In the genomic region with DNA sequence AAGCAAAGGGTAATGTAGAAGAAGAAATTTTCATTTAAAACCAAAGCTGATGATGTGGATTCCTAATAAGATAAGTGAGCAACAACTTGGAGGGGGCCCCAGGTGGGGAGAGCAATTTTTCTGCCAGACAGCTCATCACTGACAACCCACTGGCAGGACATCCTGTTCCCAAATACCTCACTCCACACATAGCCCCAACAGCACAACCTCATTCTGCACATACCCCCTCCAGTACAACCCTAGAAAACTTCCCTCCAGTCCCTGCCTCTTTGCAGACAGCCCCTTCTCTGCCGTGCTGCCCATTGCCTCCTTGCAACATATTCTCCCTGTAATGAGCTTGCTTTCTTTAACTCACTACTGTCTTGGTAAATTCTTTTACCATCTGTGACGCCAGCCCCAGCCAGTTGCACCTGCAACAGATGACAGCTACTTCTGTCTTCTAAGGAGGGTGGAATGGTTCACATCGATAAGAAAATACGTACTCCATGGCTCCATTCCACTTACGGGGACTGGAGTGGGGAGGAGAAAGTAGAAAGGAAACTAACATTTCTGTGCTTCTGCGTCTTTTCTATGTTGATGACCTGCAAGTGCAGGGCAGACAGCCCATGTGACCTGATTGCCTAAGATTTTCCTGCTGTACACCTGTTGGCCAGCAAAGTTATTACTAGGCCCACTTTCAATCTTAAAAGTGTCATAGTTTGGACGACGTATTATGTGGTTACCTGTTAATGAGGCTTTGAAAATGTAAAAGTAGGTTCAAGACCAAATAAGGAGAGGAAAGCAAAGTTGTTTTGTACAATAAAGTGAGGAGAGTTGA, we compare ENCODE assay signal across 15 cellular contexts. TPM values are rescaled to one million over a fixed set of nuclear protein-coding genes. Genes with fewer than 3 reads are reported as not detected.
DNase-seq lines count a peak whose midpoint lies in the region; ATAC-seq and TF ChIP-seq lines count a peak whose summit lies in the region.
"Had no signal": no experiment of that assay in that cellular context is flagged by ENCODE, and none has a peak within 500 bp of the region (broad histone marks: within the 10 kb centered on the region; RNA-seq: fewer than 3 reads in every experiment).

No MANE protein-coding gene starts in this region.

- no peaks in the 10 kb centered on the region for H3K36me3 ChIP-seq in ovary

- no peak overlapping the region for H3K4me3 ChIP-seq in ovary

- H3K27ac Mint-ChIP-seq in Calu3 (ENCODE audit: unreplicated experiment) (peak overlapping the region; percentile 91), naive B cell (peak overlapping the region; percentile 65 to 99 (median 95))
- peak overlapping the region; percentile 9 for H3K27ac Mint-ChIP-seq in activated naive CD8-positive, alpha-beta T cell treated with anti-CD3 and anti-CD28 coated beads for 36 hours
- H3K27ac Mint-ChIP-seq: activated T-helper 1 cell treated with anti-CD3 and anti-CD28 coated beads, Interleukin-12 subunit alpha, Interleukin-12 subunit beta, Interleukin-2, Interleukin-4 antibody, amounts not matched to agents 30 ng/mL and 10 ng/mL and 1 ng/mL, durations not matched to agents 14 hours and 24 hours and 36 hours; type B pancreatic cell had no signal

- H3K9me3 ChIP-seq in ovary: no peaks in the 10 kb centered on the region

- TF ChIP-seq POLR2A in ovary (IDR thresholded peaks at IDR 0.05): no peak

- no peak for TF ChIP-seq CTCF in Calu3 (IDR thresholded peaks at IDR 0.05; ENCODE audit: unreplicated experiment)
- no peak for TF ChIP-seq CTCF in ovary (IDR thresholded peaks at IDR 0.05)

- H3K27me3 Mint-ChIP-seq in Calu3 (ENCODE audit: unreplicated experiment): no peaks in the 10 kb centered on the region
- H3K27me3 Mint-ChIP-seq in activated naive CD8-positive, alpha-beta T cell treated with anti-CD3 and anti-CD28 coated beads for 36 hours: peaks cover 18% of the 10 kb centered on the region
- H3K27me3 Mint-ChIP-seq in naive B cell: no peaks in the 10 kb centered on the region

- H3K9me3 Mint-ChIP-seq in Calu3 (ENCODE audit: low read depth, unreplicated experiment) (no peaks in the 10 kb centered on the region), naive B cell (peaks cover 0 to 4% (median 2%) of the 10 kb centered on the region in 7 donors)
- H3K9me3 Mint-ChIP-seq in activated naive CD8-positive, alpha-beta T cell treated with anti-CD3 and anti-CD28 coated beads for 36 hours: peaks cover 2% of the 10 kb centered on the region
- H3K9me3 Mint-ChIP-seq: type B pancreatic cell had no signal

- intact Hi-C loops in Calu3 (cut with micrococcal nuclease; ENCODE audit: unreplicated experiment) (no loop called here), ovary (cut with DNase I) (no loop called here)

- peaks cover 95% of the 10 kb centered on the region for H3K36me3 Mint-ChIP-seq in Calu3 (ENCODE audit: insufficient read depth, unreplicated experiment)
- H3K36me3 Mint-ChIP-seq in activated naive CD8-positive, alpha-beta T cell treated with anti-CD3 and anti-CD28 coated beads for 36 hours: no peaks in the 10 kb centered on the region
- peaks cover 5 to 6% of the 10 kb centered on the region in 2 donors for H3K36me3 Mint-ChIP-seq in naive B cell
- H3K36me3 Mint-ChIP-seq: type B pancreatic cell had no signal

- DNase-seq in Calu3: no peak
- no peak for DNase-seq in activated naive CD8-positive, alpha-beta T cell treated with anti-CD3 and anti-CD28 coated beads for 36 hours
- peak; percentile 37 for DNase-seq in naive B cell
- no peak for DNase-seq in ovary
- no peak for DNase-seq in cerebellar cortex (ENCODE audit: low spot score)
- DNase-seq in SW 1271 (lab: John Stamatoyannopoulos, UW): no peak
- no peak for DNase-seq in NK-92 treated with Interleukin-12 subunit alpha and Interleukin-12 subunit beta, amount 100 ng/mL, for 24 hours (lab: John Stamatoyannopoulos, UW)
- DNase-seq: aorta, DMS153, NCI-H2171 had no signal

- H3K27me3 ChIP-seq in ovary: no peaks in the 10 kb centered on the region

- no TSS peak for BruUV-seq in Calu3 (replicated peaks; lab: Mats Ljungman, UMichigan)

- ATAC-seq in HG02678 (IDR thresholded peaks at IDR 0.05; ENCODE audit: unreplicated experiment) (peak; percentile 45), naive B cell (ENCODE audit: low read depth in 2 of 2) (peak; percentile 45 to 50)

- H3K4me1 ChIP-seq in ovary (ENCODE audit: insufficient read depth): no peaks in the 10 kb centered on the region

- H3K4me3 Mint-ChIP-seq in Calu3 (ENCODE audit: low read depth, unreplicated experiment): peak overlapping the region; percentile 62
- H3K4me3 Mint-ChIP-seq in activated naive CD8-positive, alpha-beta T cell treated with anti-CD3 and anti-CD28 coated beads for 36 hours: no peak overlapping the region
- peak overlapping the region in 7 of 8 donors; percentile 47 to 86 (median 73) for H3K4me3 Mint-ChIP-seq in naive B cell
- H3K4me3 Mint-ChIP-seq: activated T-helper 1 cell treated with anti-CD3 and anti-CD28 coated beads, Interleukin-12 subunit alpha, Interleukin-12 subunit beta, Interleukin-2, Interleukin-4 antibody, amounts not matched to agents 30 ng/mL and 10 ng/mL and 1 ng/mL, durations not matched to agents 14 hours and 24 hours and 36 hours; type B pancreatic cell had no signal

- 38 to 52% (median 46%) methylated on average over 8 of the region's 8 CpGs for WGBS in ovary, 3 donors

- CTCF ChIA-PET in Calu3 (lab: Charles Lee): interaction anchor here (1.1 to 4.5 kb wide), 2 partner anchors 12 to 23 kb away, joined by 3 to 19 read pairs; no protein-coding TSS in a partner anchor

- H3K4me1 Mint-ChIP-seq in Calu3 (ENCODE audit: low read depth, unreplicated experiment): peaks cover 62% of the 10 kb centered on the region
- H3K4me1 Mint-ChIP-seq in activated naive CD8-positive, alpha-beta T cell treated with anti-CD3 and anti-CD28 coated beads for 36 hours: peaks cover 15% of the 10 kb centered on the region
- peaks cover 28 to 42% (median 41%) of the 10 kb centered on the region in 3 donors for H3K4me1 Mint-ChIP-seq in naive B cell

- no peak overlapping the region for H3K27ac ChIP-seq in ovary

- no peak for TF ChIP-seq EP300 in ovary (IDR thresholded peaks at IDR 0.05)

RNA-seq across cellular contexts. Expression of a gene that starts 14.7 kb away (rescaled TPM):
- total RNA-seq in Calu3 (2022) (75.1 and 88.9 TPM in 2 replicates), ovary (10 to 100 TPM in 1 of 7 donors, 1 to 10 TPM in 3, under 1 TPM in 2, not detected in 1; 0.15 to 13.3 (median 1.8) TPM)
- not detected for total RNA-seq in activated naive CD8-positive, alpha-beta T cell treated with anti-CD3 and anti-CD28 coated beads for 36 hours
- polyA plus RNA-seq in naive B cell (ENCODE audit: low read depth in 6 of 6) (1 to 10 TPM in 2 of 6 donors, under 1 TPM in 4; 0.28 to 5.3 (median 0.60) TPM), ovary (1 to 10 TPM in 1 of 2 donors, under 1 TPM in 1; 0.90 to 2.3 TPM)
- total RNA-seq: activated T-helper 1 cell treated with anti-CD3 and anti-CD28 coated beads, Interleukin-12 subunit alpha, Interleukin-12 subunit beta, Interleukin-2, Interleukin-4 antibody, amounts not matched to agents 30 ng/mL and 10 ng/mL and 1 ng/mL, durations not matched to agents 14 hours and 24 hours and 36 hours; LHCN-M2; osteocyte had no signal
- polyA plus RNA-seq: aorta had no signal

RNA-seq across cellular contexts. Expression of a gene that starts 44.0 kb away (rescaled TPM):
- total RNA-seq in Calu3 (2022) (425 and 457 TPM in 2 replicates), ovary (1 to 10 TPM in 1 of 7 donors, under 1 TPM in 3, not detected in 3; 0.13 to 1.1 (median 0.70) TPM)
- total RNA-seq in activated naive CD8-positive, alpha-beta T cell treated with anti-CD3 and anti-CD28 coated beads for 36 hours: not detected
- polyA plus RNA-seq in naive B cell (ENCODE audit: low read depth in 6 of 6) (not detected), ovary (under 1 TPM in 1 of 2 donors, not detected in 1; 0.88 TPM)
- total RNA-seq: activated T-helper 1 cell treated with anti-CD3 and anti-CD28 coated beads, Interleukin-12 subunit alpha, Interleukin-12 subunit beta, Interleukin-2, Interleukin-4 antibody, amounts not matched to agents 30 ng/mL and 10 ng/mL and 1 ng/mL, durations not matched to agents 14 hours and 24 hours and 36 hours; LHCN-M2; osteocyte had no signal

RNA-seq across cellular contexts. Expression of a gene that starts 49.5 kb away (rescaled TPM):
- not detected in 2 replicates for total RNA-seq in Calu3 (2022)
- not detected for total RNA-seq in activated naive CD8-positive, alpha-beta T cell treated with anti-CD3 and anti-CD28 coated beads for 36 hours
- polyA plus RNA-seq in naive B cell (ENCODE audit: low read depth in 6 of 6): not detected
- total RNA-seq in ovary: not detected
- polyA plus RNA-seq in ovary: not detected
- total RNA-seq: activated T-helper 1 cell treated with anti-CD3 and anti-CD28 coated beads, Interleukin-12 subunit alpha, Interleukin-12 subunit beta, Interleukin-2, Interleukin-4 antibody, amounts not matched to agents 30 ng/mL and 10 ng/mL and 1 ng/mL, durations not matched to agents 14 hours and 24 hours and 36 hours; aorta; LHCN-M2; osteocyte had no signal
- polyA plus RNA-seq: aorta had no signal

Comparison
In these comparisons a context has a peak if more than half of its experiments do, and no peak if none do; other contexts are left out.
1. H3K27ac Mint-ChIP-seq: peak in every context shown above with its lines; median percentile 95 in naive B cell; 91 in Calu3; 9 in activated naive CD8-positive, alpha-beta T cell treated with anti-CD3 and anti-CD28 coated beads for 36 hours.
2. RNA of a gene that starts 44.0 kb away (total RNA-seq): 425 to 457 TPM in Calu3; 0.13 to 1.1 TPM in ovary and not detected in activated naive CD8-positive, alpha-beta T cell treated with anti-CD3 and anti-CD28 coated beads for 36 hours; every median in the first group is over 100 times any median in the second.